ENCODE assay signal across 1 cellular context in genomic region chr7:27650283-27650682, GRCh38.
TF ChIP-seq lines count a peak whose summit lies in the region.

No MANE protein-coding gene starts in this region.

TF ChIP-seq in HEK293, 187 proteins besides CTCF, POLR2A, EP300 and RAD21 (continued from another document):
- peak; percentile 81 for TF ChIP-seq ZNF518A (tag by site-specific recombination; conservative IDR thresholded peaks at IDR 0.05; ENCODE audit: low read depth)
- TF ChIP-seq ZBTB8A (tag by site-specific recombination; IDR thresholded peaks at IDR 0.05) = peak; percentile 48; the same call in 1 of the 2 replicates
- TF ChIP-seq ZNF623 (tag by site-specific recombination; IDR thresholded peaks at IDR 0.05) = peak; percentile 59
- TF ChIP-seq ZNF426 (tag by site-specific recombination; IDR thresholded peaks at IDR 0.05) = peak; percentile 66
- TF ChIP-seq ZNF777 (tag by site-specific recombination; IDR thresholded peaks at IDR 0.05; ENCODE audit: borderline replicate concordance) = no peak
